33 cellular contexts compared by ENCODE assay signal in the genomic region with DNA sequence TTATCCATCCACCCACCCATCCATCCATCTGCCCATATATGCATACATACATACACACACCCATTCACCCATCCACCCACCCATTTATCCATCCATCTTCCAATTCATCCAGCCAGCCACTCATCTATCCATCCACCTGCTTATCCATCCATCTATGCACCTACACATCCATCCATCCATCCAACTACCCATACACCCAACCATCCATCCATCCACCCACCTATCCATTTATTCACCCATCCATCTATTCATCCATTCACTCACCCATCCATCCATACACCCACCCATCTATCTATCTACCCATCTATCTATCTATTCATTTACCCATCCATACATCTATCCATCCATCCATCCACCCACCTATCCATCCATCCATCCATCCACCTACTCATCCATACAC. TPM values are rescaled to one million over a fixed set of nuclear protein-coding genes. Genes with fewer than 3 reads are reported as not detected.
DNase-seq lines count a peak whose midpoint lies in the region; ATAC-seq, FAIRE-seq and TF ChIP-seq lines count a peak whose summit lies in the region.
"Had no signal": no experiment of that assay in that cellular context is flagged by ENCODE, and none has a peak within 500 bp of the region (broad histone marks: within the 10 kb centered on the region; RNA-seq: fewer than 3 reads in every experiment).

No MANE protein-coding gene starts in this region.

- H3K27ac ChIP-seq in endodermal cell (ENCODE audit: low read depth, low read length) (no peak overlapping the region), osteoblast (ENCODE audit: low read depth, low read length) (no peak overlapping the region)
- H3K27ac ChIP-seq: BLaER1 had no signal

- no peak overlapping the region for H3K4me2 ChIP-seq in osteoblast (ENCODE audit: insufficient read depth, low read length)
- H3K4me2 ChIP-seq: BLaER1 had no signal

- no peak overlapping the region for H2AFZ ChIP-seq in osteoblast (ENCODE audit: low read length)

- H3K4me3 ChIP-seq in endodermal cell (ENCODE audit: low read length) (no peak overlapping the region), osteoblast (ENCODE audit: insufficient read depth, low read length) (no peak overlapping the region)
- H3K4me3 ChIP-seq: BLaER1, GM12878 had no signal

- H3K79me2 ChIP-seq in osteoblast (ENCODE audit: insufficient read depth, low read length): no peaks in the 10 kb centered on the region

- no peaks in the 10 kb centered on the region for H3K9me3 Mint-ChIP-seq in endodermal cell
- H3K9me3 Mint-ChIP-seq: CD4-positive, alpha-beta memory T cell; CD4-positive, CD25-positive, alpha-beta regulatory T cell; CD8-positive, alpha-beta memory T cell had no signal

- no peaks in the 10 kb centered on the region for H3K4me1 Mint-ChIP-seq in endodermal cell
- H3K4me1 Mint-ChIP-seq: CD4-positive, alpha-beta memory T cell; CD4-positive, CD25-positive, alpha-beta regulatory T cell; CD8-positive, alpha-beta memory T cell had no signal

- DNase-seq in HTR-8/SVneo (ENCODE audit: insufficient read length, low spot score) (no peak), endodermal cell (peak; percentile 1), osteoblast (ENCODE audit: insufficient read length, low spot score, missing footprints) (peak; percentile 46), urothelium cell line (ENCODE audit: low spot score) (no peak), RPMI8226 (no peak), NCI-H226 (no peak), activated gamma-delta T cell treated with Interleukin-2 at 50 U/mL for 16 hours (no peak)
- DNase-seq: 8988T; ACHN; BE2C; C1 segment of cervical spinal cord; CD4-positive, alpha-beta memory T cell; CD4-positive, CD25-positive, alpha-beta regulatory T cell; CD8-positive, alpha-beta memory T cell; COR-L47; DMS 273 treated with DMSO at 0.1 percent for 48 hours; DMS153; DMS53; DMS79; DND-41; EL; GDM1 had no signal

- H3K9me3 ChIP-seq in endodermal cell (ENCODE audit: control insufficient read depth, low read length) (no peaks in the 10 kb centered on the region), osteoblast (ENCODE audit: low read depth, low read length) (no peaks in the 10 kb centered on the region)
- H3K9me3 ChIP-seq: BE2C, BLaER1 had no signal

- peaks cover 21% of the 10 kb centered on the region for H3K27me3 Mint-ChIP-seq in endodermal cell (ENCODE audit: insufficient read depth)
- H3K27me3 Mint-ChIP-seq: CD4-positive, CD25-positive, alpha-beta regulatory T cell had no signal

- H3K4me1 ChIP-seq in endodermal cell (ENCODE audit: control insufficient read depth, insufficient read depth, low read length) (no peaks in the 10 kb centered on the region), osteoblast (ENCODE audit: insufficient read depth, low read length) (peaks cover 2% of the 10 kb centered on the region)
- H3K4me1 ChIP-seq: BE2C had no signal

- H3K9ac ChIP-seq in endodermal cell (ENCODE audit: extremely low read depth, low read length, poor library complexity, severe bottlenecking): no peak overlapping the region
- H3K9ac ChIP-seq: BLaER1 had no signal

- no peak overlapping the region for H3K4me3 Mint-ChIP-seq in endodermal cell
- H3K4me3 Mint-ChIP-seq: CD14-positive monocyte; CD4-positive, alpha-beta memory T cell; CD4-positive, CD25-positive, alpha-beta regulatory T cell; CD8-positive, alpha-beta memory T cell had no signal

- H3K27me3 ChIP-seq in endodermal cell (ENCODE audit: control insufficient read depth, insufficient read depth, low read length, poor library complexity, severe bottlenecking) (no peaks in the 10 kb centered on the region), osteoblast (ENCODE audit: insufficient read depth, low read length) (peaks cover 3% of the 10 kb centered on the region)
- H3K27me3 ChIP-seq: BE2C, BLaER1 had no signal

- H3K27ac Mint-ChIP-seq in endodermal cell: no peak overlapping the region
- H3K27ac Mint-ChIP-seq: CD14-positive monocyte; CD4-positive, alpha-beta memory T cell had no signal

- H3K36me3 Mint-ChIP-seq in endodermal cell (ENCODE audit: low read depth): no peaks in the 10 kb centered on the region
- H3K36me3 Mint-ChIP-seq: CD14-positive monocyte; CD4-positive, alpha-beta memory T cell; CD4-positive, CD25-positive, alpha-beta regulatory T cell; CD8-positive, alpha-beta memory T cell had no signal

- H4K20me1 ChIP-seq in osteoblast (ENCODE audit: insufficient read depth, low read length): no peaks in the 10 kb centered on the region
- H4K20me1 ChIP-seq: BLaER1 had no signal

- ATAC-seq in HG03469 (IDR thresholded peaks at IDR 0.05; ENCODE audit: unreplicated experiment): no peak
- ATAC-seq: GM12878 had no signal

- TF ChIP-seq CTCF in endodermal cell (conservative IDR thresholded peaks at IDR 0.05) (no peak), osteoblast (IDR thresholded peaks at IDR 0.05; ENCODE audit: extremely low read depth, low read depth, low read length) (no peak)

- H3K36me3 ChIP-seq in endodermal cell (ENCODE audit: control insufficient read depth, insufficient read depth, low read length) (no peaks in the 10 kb centered on the region), osteoblast (ENCODE audit: insufficient read depth, low read length) (no peaks in the 10 kb centered on the region)
- H3K36me3 ChIP-seq: BE2C, BLaER1 had no signal

- FAIRE-seq in HTR-8/SVneo (lab: Jason Lieb, UNC) (peak; percentile 16), urothelium cell line (lab: Jason Lieb, UNC) (peak; percentile 83)
- FAIRE-seq: A204.1, GM12878, GM12892, GM18507, GM19239 had no signal

RNA-seq across cellular contexts. Expression of gene TMEM72, which starts 17.3 kb away (rescaled TPM):
- total RNA-seq in endodermal cell: not detected
- polyA plus RNA-seq in endodermal cell (2013, experiment 1 of 2): 0.21 TPM
- 0.12 TPM for polyA plus RNA-seq in endodermal cell (2013, experiment 2 of 2)
- not detected in 2 replicates for total RNA-seq in osteoblast
- total RNA-seq: CD4-positive, alpha-beta memory T cell; CD4-positive, CD25-positive, alpha-beta regulatory T cell; CD8-positive, alpha-beta memory T cell; Daoy; G401; GM12878 had no signal
- polyA plus RNA-seq: AG04450; CD14-positive monocyte; CD4-positive, alpha-beta memory T cell; CD4-positive, CD25-positive, alpha-beta regulatory T cell; CD8-positive, alpha-beta memory T cell had no signal

RNA-seq across cellular contexts. Expression of gene RASSF4, which starts 31.1 kb away (rescaled TPM):
- 10 to 100 TPM in 1 of 2 donors, 1 to 10 TPM in 1; 5.2 to 14.1 TPM for total RNA-seq in endodermal cell
- polyA plus RNA-seq in endodermal cell (2013, experiment 1 of 2): 17.2 TPM
- 20.0 TPM for polyA plus RNA-seq in endodermal cell (2013, experiment 2 of 2)
- total RNA-seq in osteoblast: 2.9 and 4.0 TPM in 2 replicates

RNA-seq across cellular contexts. Expression of gene DEPP1, which starts 50.1 kb away (rescaled TPM):
- total RNA-seq in endodermal cell (1 to 10 TPM; 1.3 to 2.6 TPM), osteoblast (43.6 and 87.6 TPM in 2 replicates)
- 0.89 TPM for polyA plus RNA-seq in endodermal cell (2013, experiment 1 of 2)
- polyA plus RNA-seq in endodermal cell (2013, experiment 2 of 2): 1.2 TPM
- total RNA-seq: CD4-positive, alpha-beta memory T cell had no signal
- polyA plus RNA-seq: CD14-positive monocyte; CD4-positive, alpha-beta memory T cell; CD4-positive, CD25-positive, alpha-beta regulatory T cell; CD8-positive, alpha-beta memory T cell had no signal

Comparison
In these comparisons a context has a peak if more than half of its experiments do, and no peak if none do; other contexts are left out.
1. DNase-seq: peak in endodermal cell (single experiment) and osteoblast (single experiment); none in HTR-8/SVneo (single experiment), urothelium cell line (single experiment), RPMI8226 (single experiment), NCI-H226 (single experiment) and activated gamma-delta T cell treated with Interleukin-2 at 50 U/mL for 16 hours (single experiment).
2. RNA of gene DEPP1, which starts 50.1 kb away (total RNA-seq): 43.6 to 87.6 TPM in osteoblast; 1.3 to 2.6 TPM in endodermal cell; every median in the first group is over 10 times any median in the second.